In the genomic region with DNA sequence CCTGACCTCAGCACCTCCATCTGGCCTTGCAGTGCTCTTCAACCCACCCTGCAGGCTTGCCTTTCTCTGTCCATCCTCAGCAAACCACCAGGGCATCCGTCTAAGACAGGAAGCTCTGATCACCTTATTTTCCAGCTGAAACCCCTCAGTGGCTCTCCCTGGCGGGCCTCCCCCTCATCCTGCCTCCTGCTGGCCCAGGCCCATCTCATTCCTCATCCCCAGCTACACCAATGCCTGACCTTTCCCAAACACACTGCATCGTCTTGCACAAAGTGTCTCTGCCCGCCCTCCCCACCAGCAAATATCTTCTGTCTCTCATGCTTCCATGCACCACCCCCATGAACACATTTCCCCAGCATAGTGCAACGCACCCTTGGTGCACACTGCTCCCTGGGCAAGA, we compare ENCODE assay signal across 18 cellular contexts.
DNase-seq lines count a peak whose midpoint lies in the region; ATAC-seq and TF ChIP-seq lines count a peak whose summit lies in the region.
"Had no signal": no experiment of that assay in that cellular context is flagged by ENCODE, and none has a peak within 500 bp of the region (broad histone marks: within the 10 kb centered on the region; RNA-seq: fewer than 3 reads in every experiment).

No MANE protein-coding gene starts in this region.

- WGBS in mammary epithelial cell (ENCODE audit: low coverage, missing lambda C conversion rate) = 96% methylated on average over 5 of the region's 5 CpGs
- 95 to 96% methylated on average over 5 of the region's 5 CpGs for WGBS in thyroid gland, 2 donors

- H4K20me1 ChIP-seq in mammary epithelial cell (ENCODE audit: insufficient read depth, low read length) = no peaks in the 10 kb centered on the region
- H4K20me1 ChIP-seq: BLaER1 had no signal

- peaks cover 7% of the 10 kb centered on the region for H3K36me3 Mint-ChIP-seq in T-helper 1 cell treated with Interleukin-12 subunit alpha and Interleukin-12 subunit beta and Interleukin-4 antibody, amounts not matched to agents 30 μg/mL and 1 μg/mL, for 36 hours (ENCODE audit: low read depth)
- no peaks in the 10 kb centered on the region for H3K36me3 Mint-ChIP-seq in MCF 10A (ENCODE audit: insufficient read depth, unreplicated experiment)

- no peak overlapping the region for H2AFZ ChIP-seq in mammary epithelial cell (ENCODE audit: low read depth, low read length)
- H2AFZ ChIP-seq: GM23248 had no signal

- H3K4me2 ChIP-seq in mammary epithelial cell (ENCODE audit: insufficient read depth, low read depth, low read length) = no peak overlapping the region

- H3K79me2 ChIP-seq in mammary epithelial cell (ENCODE audit: insufficient read depth, low read length) = no peaks in the 10 kb centered on the region

- H3K27me3 ChIP-seq in mammary epithelial cell (ENCODE audit: insufficient read depth, low read length) (no peaks in the 10 kb centered on the region), thyroid gland (no peaks in the 10 kb centered on the region)
- H3K27me3 ChIP-seq: BLaER1 had no signal

- peaks cover 44% of the 10 kb centered on the region for H3K4me1 Mint-ChIP-seq in T-helper 1 cell treated with Interleukin-12 subunit alpha and Interleukin-12 subunit beta and Interleukin-4 antibody, amounts not matched to agents 30 μg/mL and 1 μg/mL, for 36 hours (ENCODE audit: low read depth)
- H3K4me1 Mint-ChIP-seq in MCF 10A (ENCODE audit: insufficient read depth, unreplicated experiment) = peaks cover 20% of the 10 kb centered on the region

- H3K4me3 ChIP-seq in mammary epithelial cell (replicated peaks in 1 of 3; ENCODE audit: insufficient read depth in 1 of 3, low read depth in 2 of 3, low read length in 3 of 3) (no peak overlapping the region), thyroid gland (replicated peaks in 1 of 3) (no peak overlapping the region)
- H3K4me3 ChIP-seq: BLaER1, GM23248, K562 had no signal

- TF ChIP-seq CTCF in MCF 10A (IDR thresholded peaks at IDR 0.05; ENCODE audit: unreplicated experiment) = no peak
- TF ChIP-seq CTCF in mammary epithelial cell (conservative IDR thresholded peaks at IDR 0.05 in 1 of 2, IDR thresholded peaks at IDR 0.05 in 1 of 2; ENCODE audit: extremely low read depth in 1 of 2, insufficient read depth in 1 of 2, low read depth in 1 of 2, low read length in 2 of 2) = no peak
- no peak for TF ChIP-seq CTCF in thyroid gland (IDR thresholded peaks at IDR 0.05)

- H3K9me3 ChIP-seq in mammary epithelial cell (replicated peaks; ENCODE audit: insufficient read depth, low read length) (no peaks in the 10 kb centered on the region), thyroid gland (no peaks in the 10 kb centered on the region)

- CTCF ChIA-PET in MCF 10A (lab: Yijun Ruan, JAX) (no interaction called here), mammary epithelial cell (lab: Charles Lee; ENCODE audit: low non-redundant PET) (no interaction called here)

- peaks cover 17% of the 10 kb centered on the region for H3K9me3 Mint-ChIP-seq in T-helper 1 cell treated with Interleukin-12 subunit alpha and Interleukin-12 subunit beta and Interleukin-4 antibody, amounts not matched to agents 30 μg/mL and 1 μg/mL, for 36 hours
- no peaks in the 10 kb centered on the region for H3K9me3 Mint-ChIP-seq in MCF 10A (ENCODE audit: unreplicated experiment)

- in situ Hi-C loops in mammary epithelial cell (cut with MboI; ENCODE audit: low sequenced_read_pairs in 2 of 2) = no loop called here

- H3K36me3 ChIP-seq in mammary epithelial cell (ENCODE audit: insufficient read depth, low read length) (no peaks in the 10 kb centered on the region), thyroid gland (no peaks in the 10 kb centered on the region)
- H3K36me3 ChIP-seq: BLaER1 had no signal

- H3K27me3 Mint-ChIP-seq in T-helper 1 cell treated with Interleukin-12 subunit alpha and Interleukin-12 subunit beta and Interleukin-4 antibody, amounts not matched to agents 30 μg/mL and 1 μg/mL, for 36 hours (ENCODE audit: low read depth) = no peaks in the 10 kb centered on the region
- no peaks in the 10 kb centered on the region for H3K27me3 Mint-ChIP-seq in MCF 10A (ENCODE audit: insufficient read depth, unreplicated experiment)

- intact Hi-C loops in MCF 10A (cut with micrococcal nuclease) = loop anchor here (2.0 kb wide), 1 partner anchor 199 kb away; no protein-coding TSS in a partner anchor
- intact Hi-C loops in mammary epithelial cell (cut with micrococcal nuclease) = loop anchor here (2.0 kb wide), 6 partner anchors 73 to 425 kb away; no protein-coding TSS in a partner anchor
- intact Hi-C loops in thyroid gland (cut with DNase I) = loop anchor here (5.0 to 10.0 kb wide), 2 partner anchors 209 to 316 kb away; no protein-coding TSS in a partner anchor

- BruUV-seq in MCF 10A (replicated peaks; lab: Mats Ljungman, UMichigan) = no TSS peak
- no TSS peak for BruUV-seq in mammary epithelial cell (replicated peaks; lab: Mats Ljungman, UMichigan)

- dilution Hi-C loops in mammary epithelial cell (cut with HindIII; ENCODE audit: low sequenced_read_pairs) = no loop called here

- no peak for DNase-seq in T-helper 1 cell
- no peak for DNase-seq in MCF 10A (ENCODE audit: unreplicated experiment)
- no peak for DNase-seq in mammary epithelial cell
- peak; percentile 51 for DNase-seq in mesenteric fat pad (ENCODE audit: low spot score)
- no peak for DNase-seq in thyroid gland
- DNase-seq: DMS 273 treated with DMSO at 0.1 percent for 48 hours, GM23248, NCI-H1436 treated with DMSO at 0.1 percent for 48 hours, NCI-H2081, NCI-H510A treated with DMSO at 0.1 percent for 48 hours had no signal

- no peak for TF ChIP-seq POLR2A in thyroid gland (IDR thresholded peaks at IDR 0.05)

- no peak for ATAC-seq in HG03175 (IDR thresholded peaks at IDR 0.05; ENCODE audit: unreplicated experiment)
- ATAC-seq in GM18520 (IDR thresholded peaks at IDR 0.05; ENCODE audit: unreplicated experiment) = no peak
- ATAC-seq: HCT116, K562 had no signal

- no peak overlapping the region for H3K4me3 Mint-ChIP-seq in T-helper 1 cell treated with Interleukin-12 subunit alpha and Interleukin-12 subunit beta and Interleukin-4 antibody, amounts not matched to agents 30 μg/mL and 1 μg/mL, for 36 hours
- no peak overlapping the region for H3K4me3 Mint-ChIP-seq in MCF 10A (ENCODE audit: unreplicated experiment)

- H3K27ac ChIP-seq in mammary epithelial cell (ENCODE audit: insufficient read depth, low read depth, low read length) = no peak overlapping the region
- H3K27ac ChIP-seq in thyroid gland = peak overlapping the region in 2 of 3 donors; percentile 6 to 87
- H3K27ac ChIP-seq: 22Rv1, BLaER1, GM23248, HL-60 had no signal

- H3K4me1 ChIP-seq in mammary epithelial cell (ENCODE audit: insufficient read depth, low read length) = peaks cover 16% of the 10 kb centered on the region
- peaks cover 67 to 72% of the 10 kb centered on the region in 2 donors for H3K4me1 ChIP-seq in thyroid gland

- POLR2A ChIA-PET in MCF 10A (lab: Yijun Ruan, JAX) = no interaction called here

- no peak overlapping the region for H3K9ac ChIP-seq in mammary epithelial cell (ENCODE audit: insufficient read depth, low read length)
- H3K9ac ChIP-seq: BLaER1, GM23248 had no signal

- peak overlapping the region; percentile 23 for H3K27ac Mint-ChIP-seq in T-helper 1 cell treated with Interleukin-12 subunit alpha and Interleukin-12 subunit beta and Interleukin-4 antibody, amounts not matched to agents 30 μg/mL and 1 μg/mL, for 36 hours
- H3K27ac Mint-ChIP-seq in MCF 10A (ENCODE audit: low read depth, unreplicated experiment) = peak overlapping the region; percentile 9
